ENCODE assay signal across 13 cellular contexts in the genomic region with DNA sequence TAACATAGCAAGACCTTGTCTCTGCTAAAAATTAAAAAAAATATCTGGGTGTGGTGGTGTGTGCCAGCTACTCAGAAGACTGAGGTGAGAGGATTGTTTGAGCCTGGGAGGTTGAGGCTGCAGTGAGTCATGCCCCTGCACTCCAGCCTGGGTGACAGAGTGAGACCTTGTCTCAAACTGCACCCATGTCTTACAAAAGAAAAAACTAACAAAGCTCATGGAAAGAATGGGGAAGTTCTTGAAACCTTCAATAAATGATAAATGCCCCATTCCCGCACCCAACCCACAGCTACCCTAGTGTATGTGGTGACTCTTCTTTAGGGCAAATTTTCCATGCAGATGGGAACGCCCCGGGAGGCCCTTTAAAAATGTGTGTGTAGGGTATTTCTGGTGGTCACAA.
"Had no signal": no experiment of that assay in that cellular context is flagged by ENCODE, and none has a peak within 500 bp of the region (broad histone marks: within the 10 kb centered on the region; RNA-seq: fewer than 3 reads in every experiment).

No MANE protein-coding gene starts in this region.

- DNase-seq: activated CD4-positive, alpha-beta T cell treated with anti-CD3 and anti-CD28 coated beads, Interleukin-2, amount 50 U/mL, for 48 hours; activated naive CD8-positive, alpha-beta T cell treated with anti-CD3 and anti-CD28 coated beads, Interleukin-2, amount 10 ng/mL, durations not matched to agents 7 days and 5 days; activated T-cell treated with anti-CD3 and anti-CD28 coated beads, Interleukin-2, amount 50 U/mL, for 48 hours; anterior cingulate cortex; dorsolateral prefrontal cortex; left lung; mammary epithelial cell; pancreas; T-helper 9 cell; thyroid gland; uterus had no signal

- H3K9me3 ChIP-seq: esophagus muscularis mucosa, left lung, pancreas, thyroid gland, uterus had no signal

- H3K27ac Mint-ChIP-seq: activated naive CD8-positive, alpha-beta T cell treated with anti-CD3 and anti-CD28 coated beads, Interleukin-2, amount 10 ng/mL, durations not matched to agents 7 days and 5 days; stimulated activated effector memory CD8-positive, alpha-beta T cell treated with anti-CD3 and anti-CD28 coated beads, Interleukin-12 subunit alpha, Interleukin-12 subunit beta, amount 100 ng/mL, for 72 hours had no signal

- H3K36me3 ChIP-seq: esophagus muscularis mucosa, left lung, pancreas, thyroid gland, uterus had no signal

- H3K4me3 ChIP-seq: dorsolateral prefrontal cortex, esophagus muscularis mucosa, left lung, pancreas, thyroid gland, uterus had no signal

- H3K9me3 Mint-ChIP-seq: activated naive CD8-positive, alpha-beta T cell treated with anti-CD3 and anti-CD28 coated beads, Interleukin-2, amount 10 ng/mL, durations not matched to agents 7 days and 5 days had no signal

- ATAC-seq: left lung; pancreas; stimulated activated effector memory CD8-positive, alpha-beta T cell treated with anti-CD3 and anti-CD28 coated beads, Interleukin-12 subunit alpha, Interleukin-12 subunit beta, amount 100 ng/mL, for 72 hours had no signal

- H3K4me3 Mint-ChIP-seq: activated naive CD8-positive, alpha-beta T cell treated with anti-CD3 and anti-CD28 coated beads, Interleukin-2, amount 10 ng/mL, durations not matched to agents 7 days and 5 days; stimulated activated effector memory CD8-positive, alpha-beta T cell treated with anti-CD3 and anti-CD28 coated beads, Interleukin-12 subunit alpha, Interleukin-12 subunit beta, amount 100 ng/mL, for 72 hours had no signal

- H3K4me1 ChIP-seq: left lung, pancreas, thyroid gland, uterus had no signal

- H3K36me3 Mint-ChIP-seq: activated naive CD8-positive, alpha-beta T cell treated with anti-CD3 and anti-CD28 coated beads, Interleukin-2, amount 10 ng/mL, durations not matched to agents 7 days and 5 days; stimulated activated effector memory CD8-positive, alpha-beta T cell treated with anti-CD3 and anti-CD28 coated beads, Interleukin-12 subunit alpha, Interleukin-12 subunit beta, amount 100 ng/mL, for 72 hours had no signal

- H3K27ac ChIP-seq: dorsolateral prefrontal cortex, esophagus muscularis mucosa, left lung, pancreas, thyroid gland, uterus had no signal

- H3K27me3 ChIP-seq: dorsolateral prefrontal cortex, left lung, pancreas, thyroid gland, uterus had no signal

- H3K4me1 Mint-ChIP-seq: stimulated activated effector memory CD8-positive, alpha-beta T cell treated with anti-CD3 and anti-CD28 coated beads, Interleukin-12 subunit alpha, Interleukin-12 subunit beta, amount 100 ng/mL, for 72 hours had no signal
